ENCODE assay signal across 22 cellular contexts in genomic region chr17:9090641-9091096, GRCh38.
A peak's percentile ranks its signal among the peaks of the same experiment; 100 is the strongest.
DNase-seq lines count a peak whose midpoint lies in the region; ATAC-seq and TF ChIP-seq lines count a peak whose summit lies in the region.
"Had no signal": no experiment of that assay in that cellular context is flagged by ENCODE, and none has a peak within 500 bp of the region (broad histone marks: within the 10 kb centered on the region; RNA-seq: fewer than 3 reads in every experiment).

No MANE protein-coding gene starts in this region.

- H3K36me3 ChIP-seq in aorta (ENCODE audit: control insufficient read depth in 1 of 2, insufficient read depth in 2 of 2, low read length in 1 of 2): peaks cover 0 to 2% of the 10 kb centered on the region in 2 donors
- H3K36me3 ChIP-seq: SJSA1 had no signal

- H3K27me3 ChIP-seq in aorta (ENCODE audit: control insufficient read depth in 1 of 2, insufficient read depth in 2 of 2, low read length in 1 of 2): no peaks in the 10 kb centered on the region
- H3K27me3 ChIP-seq: SJSA1, stomach had no signal

- H3K9me3 ChIP-seq in aorta (ENCODE audit: control insufficient read depth, low read length): no peaks in the 10 kb centered on the region
- H3K9me3 ChIP-seq: A549, SJSA1, stomach had no signal

- H3K27ac ChIP-seq in aorta (ENCODE audit: low read depth in 1 of 2, low read length in 2 of 2): peak overlapping the region; percentile 69 to 74
- H3K27ac ChIP-seq: A549, HL-60, SJSA1 had no signal

- no peak for TF ChIP-seq CTCF in omental fat pad (IDR thresholded peaks at IDR 0.05)

- H3K4me1 ChIP-seq in aorta (ENCODE audit: control insufficient read depth in 1 of 2, insufficient read depth in 2 of 2, low read length in 2 of 2): peaks cover 5% of the 10 kb centered on the region in 2 donors
- H3K4me1 ChIP-seq: A549, SJSA1 had no signal

- no peak overlapping the region for H3K4me3 ChIP-seq in aorta (ENCODE audit: low read length in 2 of 2)
- H3K4me3 ChIP-seq: A549, SJSA1, stomach had no signal

- no peak for DNase-seq in Right ventricle myocardium superior
- DNase-seq in cardiac septum (ENCODE audit: low spot score): no peak
- DNase-seq in left ventricle myocardium superior: no peak
- no peak for DNase-seq in omental fat pad (ENCODE audit: low spot score)
- DNase-seq in aorta: peak; percentile 75 to 83
- DNase-seq in effector CD8-positive, alpha-beta T cell (lab: John Stamatoyannopoulos, UW): no peak
- DNase-seq: activated T-cell treated with anti-CD3 and anti-CD28 coated beads, Interleukin-2, amount 50 U/mL, for 72 hours; COR-L47; effector CD4-positive, alpha-beta T cell; left colon; NCI-H1105; NCI-H2081 treated with DMSO at 0.1 percent for 48 hours; retina; stimulated activated CD4-positive, alpha-beta T cell treated with anti-CD3 and anti-CD28 coated beads, Interleukin-12 subunit alpha, Interleukin-12 subunit beta, amount 100 ng/mL, for 4 hours; stomach had no signal

- intact Hi-C loops in Right ventricle myocardium superior (cut with DNase I) (no loop called here), cardiac septum (cut with DNase I) (no loop called here), left ventricle myocardium superior (cut with micrococcal nuclease) (no loop called here), aorta (cut with DNase I) (loop anchor here in 1 of 2 donors (5.0 kb wide), 1 partner anchor 137 kb away; no protein-coding TSS in a partner anchor)

- ATAC-seq in Right ventricle myocardium superior (ENCODE audit: poor library complexity) (peak; percentile 83), left ventricle myocardium superior (peak; percentile 84), omental fat pad (ENCODE audit: low FRiP score) (peak; percentile 48), aorta (ENCODE audit: low FRiP score) (peak; percentile 85), GM18868 (IDR thresholded peaks at IDR 0.05; ENCODE audit: unreplicated experiment) (no peak), HG03520 (IDR thresholded peaks at IDR 0.05; ENCODE audit: unreplicated experiment) (no peak)
- ATAC-seq: A549; activated T-cell treated with anti-CD3 and anti-CD28 coated beads, Interleukin-2, amount 50 U/mL, for 72 hours; HepG2; left colon; Panc1 had no signal

- 0 to 7% methylated on average over 6 to 9 of the region's 9 CpGs for WGBS in aorta, 2 donors

Comparison
In these comparisons a context has a peak if more than half of its experiments do, and no peak if none do; other contexts are left out.
1. ATAC-seq: peak in Right ventricle myocardium superior (single experiment), left ventricle myocardium superior (single experiment), omental fat pad (single experiment) and aorta (single experiment); none in GM18868 (single experiment) and HG03520 (single experiment).
2. DNase-seq: peak in aorta (2 of 2); none in Right ventricle myocardium superior (single experiment), cardiac septum (single experiment), left ventricle myocardium superior (single experiment), omental fat pad (single experiment) and effector CD8-positive, alpha-beta T cell (single experiment).